In the genomic region with DNA sequence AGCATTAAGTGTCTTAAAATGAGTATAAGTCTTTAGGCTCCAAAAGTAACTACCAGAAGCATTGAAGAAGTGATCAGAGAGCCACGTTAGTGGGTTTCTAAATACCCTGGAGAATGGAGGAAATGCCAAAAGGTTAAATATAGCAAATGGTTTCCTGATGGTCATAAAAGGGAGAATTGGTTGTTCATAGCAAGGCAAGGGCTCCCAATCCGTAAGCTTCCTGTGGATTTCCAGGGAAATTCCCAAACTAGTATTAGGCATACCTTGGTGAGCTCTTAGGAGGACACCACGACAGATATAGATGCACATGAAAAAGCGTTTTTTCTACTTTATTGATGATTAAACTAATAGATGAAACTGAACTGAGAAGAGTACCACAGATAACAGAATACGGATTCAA, we compare ENCODE assay signal across 18 cellular contexts.
"Had no signal": no experiment of that assay in that cellular context is flagged by ENCODE, and none has a peak within 500 bp of the region (broad histone marks: within the 10 kb centered on the region; RNA-seq: fewer than 3 reads in every experiment).

No MANE protein-coding gene starts in this region.

- DNase-seq: KBM-7, MV-4-11, NCI-H1092, NCI-H1105 treated with DMSO at 0.1 percent for 48 hours, NCI-H1417 treated with DMSO at 0.1 percent for 48 hours, NCI-H146, NCI-H1694 treated with DMSO at 0.1 percent for 48 hours, NCI-H1930, NCI-H2081, NCI-H2107, NCI-H2227 treated with DMSO at 0.1 percent for 48 hours, NCI-H524, NCI-H526 treated with DMSO at 0.1 percent for 48 hours, NCI-H748 treated with DMSO at 0.1 percent for 48 hours, Right ventricle myocardium superior, RPMI8226, SIG-M5, SK-N-SH had no signal

- H3K9me3 ChIP-seq: SK-N-SH had no signal
